ENCODE assay signal across 6 cellular contexts in genomic region chr2:228768141-228768540, GRCh38.
DNase-seq lines count a peak whose midpoint lies in the region; TF ChIP-seq lines count a peak whose summit lies in the region.
"Not testable (repeated sequence)": the region's sequence is repeated elsewhere in the genome, so short reads cannot be mapped to it uniquely, and the experiment has no call there.

No MANE protein-coding gene starts in this region.

- not testable (repeated sequence) for H3K4me3 Mint-ChIP-seq in MCF 10A (ENCODE audit: unreplicated experiment)

- H3K4me2 ChIP-seq in osteoblast (ENCODE audit: insufficient read depth, low read length) = peak overlapping the region; percentile 7
- H3K4me2 ChIP-seq in smooth muscle cell = not testable (repeated sequence)

- WGBS in smooth muscle cell (ENCODE audit: low lambda C conversion rate) = 93% methylated on average over 3 of the region's 3 CpGs

- peak; percentile 38 for DNase-seq in LHCN-M2 (ENCODE audit: low read depth)
- DNase-seq in amniotic epithelial cell (ENCODE audit: low read depth) = peak; percentile 24
- peak; percentile 12 for DNase-seq in MCF 10A (ENCODE audit: unreplicated experiment)
- peak; percentile 35 for DNase-seq in fibroblast of mammary gland (ENCODE audit: low read depth)
- not testable (repeated sequence) for DNase-seq in osteoblast (ENCODE audit: insufficient read length, low spot score, missing footprints); smooth muscle cell (lab: John Stamatoyannopoulos, UW; ENCODE audit: unreplicated experiment)

- not testable (repeated sequence) for H3K27me3 ChIP-seq in osteoblast (ENCODE audit: insufficient read depth, low read length); smooth muscle cell (ENCODE audit: low read depth)

- intact Hi-C loops in MCF 10A (cut with micrococcal nuclease) = not testable (repeated sequence)

- H3K9ac ChIP-seq in smooth muscle cell (ENCODE audit: low read depth) = not testable (repeated sequence)

- H3K4me1 Mint-ChIP-seq in MCF 10A (ENCODE audit: insufficient read depth, unreplicated experiment) = peaks cover 19% of the 10 kb centered on the region

- not testable (repeated sequence) for H3K36me3 ChIP-seq in osteoblast (ENCODE audit: insufficient read depth, low read length); smooth muscle cell (ENCODE audit: low read depth)

- H3F3A ChIP-seq in smooth muscle cell (ENCODE audit: low read depth) = not testable (repeated sequence)

- H2AFZ ChIP-seq in osteoblast (ENCODE audit: low read length); smooth muscle cell (ENCODE audit: low read depth): not testable (repeated sequence)

- not testable (repeated sequence) for H3K4me3 ChIP-seq in fibroblast of mammary gland (ENCODE audit: control insufficient read depth, low read depth, low read length); osteoblast (ENCODE audit: insufficient read depth, low read length); smooth muscle cell

- POLR2A ChIA-PET in MCF 10A (lab: Yijun Ruan, JAX) = interaction anchor here (0.9 to 1.0 kb wide), 2 partner anchors 11 to 15 kb away, joined by 3 to 6 read pairs; no protein-coding TSS in a partner anchor

- H3K4me1 ChIP-seq in osteoblast (ENCODE audit: insufficient read depth, low read length) = peaks cover 23% of the 10 kb centered on the region
- H3K4me1 ChIP-seq in smooth muscle cell (ENCODE audit: low read depth) = not testable (repeated sequence)

- not testable (repeated sequence) for H4K20me1 ChIP-seq in osteoblast (ENCODE audit: insufficient read depth, low read length); smooth muscle cell (ENCODE audit: low read depth)

- not testable (repeated sequence) for TF ChIP-seq CTCF in MCF 10A (IDR thresholded peaks at IDR 0.05; ENCODE audit: unreplicated experiment); fibroblast of mammary gland (conservative IDR thresholded peaks at IDR 0.05; ENCODE audit: control insufficient read depth, insufficient read depth, low read depth, low read length); osteoblast (IDR thresholded peaks at IDR 0.05; ENCODE audit: extremely low read depth, low read depth, low read length); smooth muscle cell (IDR thresholded peaks at IDR 0.05; ENCODE audit: borderline replicate concordance, insufficient read depth, poor library complexity, severe bottlenecking)

- H3K27ac ChIP-seq in osteoblast (ENCODE audit: low read depth, low read length) (peak overlapping the region; percentile 31), smooth muscle cell (ENCODE audit: low read depth) (peak overlapping the region; percentile 35)

- H3K9me3 ChIP-seq in osteoblast (ENCODE audit: low read depth, low read length); smooth muscle cell (replicated peaks; ENCODE audit: low read depth): not testable (repeated sequence)

- BruUV-seq in MCF 10A (replicated peaks; lab: Mats Ljungman, UMichigan) = not testable (repeated sequence)

- H3K79me2 ChIP-seq in osteoblast (ENCODE audit: insufficient read depth, low read length); smooth muscle cell (ENCODE audit: low read depth): not testable (repeated sequence)

- not testable (repeated sequence) for H3K27me3 Mint-ChIP-seq in MCF 10A (ENCODE audit: insufficient read depth, unreplicated experiment)

- H3K27ac Mint-ChIP-seq in MCF 10A (ENCODE audit: low read depth, unreplicated experiment) = peak overlapping the region; percentile 9

- H3K36me3 Mint-ChIP-seq in MCF 10A (ENCODE audit: insufficient read depth, unreplicated experiment) = not testable (repeated sequence)

- CTCF ChIA-PET in MCF 10A (lab: Yijun Ruan, JAX) = not testable (repeated sequence)

- not testable (repeated sequence) for H3K9me3 Mint-ChIP-seq in MCF 10A (ENCODE audit: unreplicated experiment)
